31 cellular contexts compared by ENCODE assay signal in the genomic region with DNA sequence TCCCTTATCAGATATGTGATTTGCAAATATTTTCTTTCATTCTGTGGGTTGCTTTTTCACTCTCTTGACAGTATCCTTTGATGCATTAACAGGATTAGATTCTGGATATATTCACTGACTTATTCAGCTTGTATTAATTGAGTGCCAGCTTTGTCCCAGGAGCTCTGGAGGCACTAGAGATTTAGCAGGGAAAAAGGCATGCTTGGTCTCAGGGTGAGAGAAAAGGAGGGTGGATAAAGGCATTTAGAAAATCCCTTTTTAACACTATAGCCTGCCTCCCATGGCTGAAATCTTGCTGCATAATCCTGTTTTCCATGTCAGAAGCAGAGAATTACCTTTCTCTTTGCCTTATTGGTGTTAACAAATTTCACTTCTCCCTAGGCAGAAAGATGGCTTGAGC.
"Had no signal": no experiment of that assay in that cellular context is flagged by ENCODE, and none has a peak within 500 bp of the region (broad histone marks: within the 10 kb centered on the region; RNA-seq: fewer than 3 reads in every experiment).

No MANE protein-coding gene starts in this region.

- H3K9me3 ChIP-seq: neutrophil, psoas muscle, right lobe of liver, sigmoid colon, suprapubic skin, testis, tibial artery, transverse colon, upper lobe of right lung, uterus had no signal

- H3K27me3 ChIP-seq: neutrophil, right lobe of liver, sigmoid colon, suprapubic skin, testis, tibial artery, transverse colon, upper lobe of right lung, uterus had no signal

- H3K9ac ChIP-seq: parathyroid adenoma had no signal

- H3K4me3 Mint-ChIP-seq: naive thymus-derived CD4-positive, alpha-beta T cell; natural killer cell; nephron; neural crest cell; stimulated activated memory B cell treated with anti-CD40 and anti-IgM and Interleukin-4, amounts not matched to agents 10 μg/mL and 1 μg/mL and 100 μg/mL, for 72 hours; stimulated activated naive CD8-positive, alpha-beta T cell treated with anti-CD3 and anti-CD28 coated beads, Interleukin-15, amount 100 ng/mL, for 72 hours; type B pancreatic cell had no signal

- H3K4me1 Mint-ChIP-seq: natural killer cell; nephron; neural crest cell; stimulated activated naive CD8-positive, alpha-beta T cell treated with anti-CD3 and anti-CD28 coated beads, Interleukin-15, amount 100 ng/mL, for 72 hours had no signal

- H3K36me3 Mint-ChIP-seq: naive thymus-derived CD4-positive, alpha-beta T cell; natural killer cell; stimulated activated memory B cell treated with anti-CD40 and anti-IgM and Interleukin-4, amounts not matched to agents 10 μg/mL and 1 μg/mL and 100 μg/mL, for 72 hours; type B pancreatic cell had no signal

- H3K4me3 ChIP-seq: psoas muscle, right lobe of liver, sigmoid colon, suprapubic skin, testis, tibial artery, transverse colon, upper lobe of right lung, uterus had no signal

- H3K36me3 ChIP-seq: neutrophil, right lobe of liver, sigmoid colon, suprapubic skin, tibial artery, transverse colon, upper lobe of right lung, uterus had no signal

- H2AFZ ChIP-seq: parathyroid adenoma had no signal

- H3K27ac ChIP-seq: neutrophil, parathyroid adenoma, psoas muscle, sigmoid colon, suprapubic skin, testis, tibial artery, transverse colon, upper lobe of right lung, uterus had no signal

- H3K4me1 ChIP-seq: parathyroid adenoma, psoas muscle, sigmoid colon, suprapubic skin, testis, tibial artery, upper lobe of right lung, uterus had no signal

- H3K27me3 Mint-ChIP-seq: progenitor cell of endocrine pancreas; stimulated activated memory B cell treated with anti-CD40 and anti-IgM and Interleukin-4, amounts not matched to agents 10 μg/mL and 1 μg/mL and 100 μg/mL, for 72 hours; stimulated activated naive CD8-positive, alpha-beta T cell treated with anti-CD3 and anti-CD28 coated beads, Interleukin-15, amount 100 ng/mL, for 72 hours; type B pancreatic cell had no signal

- H3K9me3 Mint-ChIP-seq: natural killer cell; neural crest cell; stimulated activated memory B cell treated with anti-CD40 and anti-IgM and Interleukin-4, amounts not matched to agents 10 μg/mL and 1 μg/mL and 100 μg/mL, for 72 hours; stimulated activated naive CD8-positive, alpha-beta T cell treated with anti-CD3 and anti-CD28 coated beads, Interleukin-15, amount 100 ng/mL, for 72 hours; type B pancreatic cell had no signal

- H3K79me2 ChIP-seq: parathyroid adenoma had no signal

- FAIRE-seq: small intestine had no signal

- DNase-seq: naive thymus-derived CD4-positive, alpha-beta T cell; natural killer cell; nucleus accumbens; posterior cingulate gyrus; psoas muscle; right cardiac atrium; right lobe of liver; sigmoid colon; small intestine; stimulated activated CD4-positive, alpha-beta T cell treated with anti-CD3 and anti-CD28 coated beads, Interleukin-15, amount 100 ng/mL, for 24 hours; stimulated activated CD4-positive, alpha-beta T cell treated with anti-CD3 and anti-CD28 coated beads, Interleukin-2, amount 100 ng/mL, for 24 hours; stimulated activated CD4-positive, alpha-beta T cell treated with anti-CD3 and anti-CD28 coated beads, Interleukin-2, amount 100 ng/mL, for 48 hours; stimulated activated CD4-positive, alpha-beta T cell treated with anti-CD3 and anti-CD28 coated beads, Interleukin-4, amount 100 ng/mL, for 24 hours; stimulated activated CD8-positive, alpha-beta memory T cell treated with anti-CD3 and anti-CD28 coated beads, Interleukin-4, amount 100 ng/mL, for 48 hours; stimulated activated naive CD4-positive, alpha-beta T cell; stimulated activated naive CD8-positive, alpha-beta T cell treated with anti-CD3 and anti-CD28 coated beads, Interleukin-15, amount 100 ng/mL, for 72 hours; stimulated activated naive CD8-positive, alpha-beta T cell treated with anti-CD3 and anti-CD28 coated beads, Interleukin-15, Interleukin-2, amounts not matched to agents 100 U/mL and 50 U/mL, for 24 hours; substantia nigra; testis; tibial artery; transverse colon; upper lobe of right lung; uterus had no signal

- ATAC-seq: naive thymus-derived CD4-positive, alpha-beta T cell; natural killer cell; psoas muscle; right cardiac atrium; right lobe of liver; stimulated activated memory B cell treated with anti-CD40 and anti-IgM and Interleukin-4, amounts not matched to agents 10 μg/mL and 1 μg/mL and 100 μg/mL, for 72 hours; stimulated activated naive CD8-positive, alpha-beta T cell treated with anti-CD3 and anti-CD28 coated beads, Interleukin-15, amount 100 ng/mL, for 72 hours; stimulated activated naive CD8-positive, alpha-beta T cell treated with anti-CD3 and anti-CD28 coated beads, Interleukin-15, Interleukin-2, amounts not matched to agents 100 U/mL and 50 U/mL, for 24 hours; upper lobe of right lung had no signal

- H3K27ac Mint-ChIP-seq: naive thymus-derived CD4-positive, alpha-beta T cell; natural killer cell; nephron; progenitor cell of endocrine pancreas; stimulated activated memory B cell treated with anti-CD40 and anti-IgM and Interleukin-4, amounts not matched to agents 10 μg/mL and 1 μg/mL and 100 μg/mL, for 72 hours; stimulated activated naive CD8-positive, alpha-beta T cell treated with anti-CD3 and anti-CD28 coated beads, Interleukin-15, amount 100 ng/mL, for 72 hours; type B pancreatic cell had no signal
